Comparison of ENCODE assay signal across 1 cellular context in genomic region chr2:45607701-45608100, GRCh38.
TF ChIP-seq lines count a peak whose summit lies in the region.

No MANE protein-coding gene starts in this region.

TF ChIP-seq in GM12878, 131 proteins besides CTCF, POLR2A, EP300 and RAD21 (continued from another document):
- TF ChIP-seq ZBTB33 (IDR thresholded peaks at IDR 0.05) (no peak), GATAD2B (conservative IDR thresholded peaks at IDR 0.05; ENCODE audit: low read depth) (no peak), KAT2A (conservative IDR thresholded peaks at IDR 0.05; ENCODE audit: control insufficient read depth, low read depth, low read length) (no peak), SMAD1 (IDR thresholded peaks at IDR 0.05; ENCODE audit: low read depth, partially characterized antibody) (no peak), ZBED1 (IDR thresholded peaks at IDR 0.05; ENCODE audit: borderline replicate concordance) (no peak), CEBPB (IDR thresholded peaks at IDR 0.05; ENCODE audit: borderline replicate concordance in 1 of 2, low read depth in 2 of 2, low read length in 2 of 2) (no peak), MLLT1 (IDR thresholded peaks at IDR 0.05) (no peak)
